ENCODE assay signal across 16 cellular contexts in genomic region chr20:2659547-2659946, GRCh38.
"Had no signal": no experiment of that assay in that cellular context is flagged by ENCODE, and none has a peak within 500 bp of the region (broad histone marks: within the 10 kb centered on the region; RNA-seq: fewer than 3 reads in every experiment).

No MANE protein-coding gene starts in this region.

- H3K9me3 ChIP-seq: tibial nerve had no signal

- H3K27me3 Mint-ChIP-seq: activated CD4-positive, alpha-beta T cell treated with anti-CD3 and anti-CD28 coated beads, Interleukin-2, amount 10 ng/mL, durations not matched to agents 7 days and 5 days; memory B cell; naive thymus-derived CD8-positive, alpha-beta T cell had no signal

- H3K4me3 ChIP-seq: tibial nerve had no signal

- FAIRE-seq: colon had no signal

- H3K4me3 Mint-ChIP-seq: activated CD4-positive, alpha-beta T cell treated with anti-CD3 and anti-CD28 coated beads, Interleukin-2, amount 10 ng/mL, durations not matched to agents 7 days and 5 days; activated T-helper 1 cell treated with anti-CD3 and anti-CD28 coated beads, Interleukin-12 subunit alpha, Interleukin-12 subunit beta, Interleukin-2, Interleukin-4 antibody, amounts not matched to agents 30 ng/mL and 10 ng/mL and 1 ng/mL, durations not matched to agents 14 hours and 24 hours and 36 hours; memory B cell had no signal

- H3K27ac ChIP-seq: tibial nerve had no signal

- H3K9me3 Mint-ChIP-seq: activated CD4-positive, alpha-beta T cell treated with anti-CD3 and anti-CD28 coated beads, Interleukin-2, amount 10 ng/mL, durations not matched to agents 7 days and 5 days; activated T-helper 1 cell treated with anti-CD3 and anti-CD28 coated beads, Interleukin-12 subunit alpha, Interleukin-12 subunit beta, Interleukin-2, Interleukin-4 antibody, amounts not matched to agents 30 ng/mL and 10 ng/mL and 1 ng/mL, durations not matched to agents 14 hours and 24 hours and 36 hours; memory B cell; naive thymus-derived CD8-positive, alpha-beta T cell had no signal

- H3K27me3 ChIP-seq: tibial nerve had no signal

- DNase-seq: activated CD4-positive, alpha-beta T cell treated with anti-CD3 and anti-CD28 coated beads, Interleukin-2, amount 10 ng/mL, durations not matched to agents 7 days and 5 days; activated CD4-positive, CD25-positive, alpha-beta regulatory T cell; activated naive CD4-positive, alpha-beta T cell treated with Interleukin-2 at 50 U/mL for 16 hours; effector CD4-positive, alpha-beta T cell; kidney glomerular epithelial cell; left ventricle myocardium superior; naive thymus-derived CD8-positive, alpha-beta T cell; nucleus accumbens; retina; stimulated activated CD4-positive, alpha-beta T cell treated with anti-CD3 and anti-CD28 coated beads, Interleukin-2, amount 100 ng/mL, for 48 hours; stimulated activated naive CD4-positive, alpha-beta T cell; substantia nigra had no signal

- ATAC-seq: left ventricle myocardium superior; naive thymus-derived CD8-positive, alpha-beta T cell had no signal

- H3K27ac Mint-ChIP-seq: activated T-helper 1 cell treated with anti-CD3 and anti-CD28 coated beads, Interleukin-12 subunit alpha, Interleukin-12 subunit beta, Interleukin-2, Interleukin-4 antibody, amounts not matched to agents 30 ng/mL and 10 ng/mL and 1 ng/mL, durations not matched to agents 14 hours and 24 hours and 36 hours; memory B cell had no signal
